In the genomic region with DNA sequence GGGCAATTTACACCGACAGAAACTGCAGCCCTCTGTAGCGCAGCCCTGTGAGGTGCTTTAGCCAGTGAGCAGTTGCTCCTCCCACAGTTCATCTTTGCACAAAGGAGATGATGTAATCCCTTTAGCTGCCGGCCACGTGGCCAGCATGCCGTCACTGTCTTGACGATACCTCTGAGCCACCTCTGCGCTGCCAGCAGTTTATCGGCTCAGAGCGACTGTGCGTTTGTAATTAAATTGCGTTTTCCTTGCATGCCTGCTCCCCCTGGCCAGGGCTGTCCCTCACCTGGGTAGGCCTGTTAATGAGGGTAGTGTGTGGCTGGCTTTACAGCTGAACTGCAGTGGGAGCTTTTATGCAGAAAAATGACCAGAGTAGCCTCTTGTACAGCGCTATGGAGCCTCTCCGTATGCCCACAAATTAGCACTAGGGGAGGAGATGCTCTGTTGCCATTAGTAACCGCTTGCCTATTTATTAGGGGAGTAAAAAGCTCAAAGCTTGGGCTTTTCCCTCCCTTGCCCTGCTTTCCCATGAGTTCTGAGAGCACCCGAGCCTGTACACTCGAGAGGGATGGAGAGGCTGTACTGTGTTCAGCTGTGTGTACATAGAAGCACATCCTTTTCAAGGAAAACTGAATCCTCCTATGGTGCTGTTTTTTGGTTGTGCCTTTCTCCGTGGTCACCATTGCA, we compare ENCODE assay signal across 8 cellular contexts.
DNase-seq lines count a peak whose midpoint lies in the region; ATAC-seq, FAIRE-seq and TF ChIP-seq lines count a peak whose summit lies in the region.

No MANE protein-coding gene starts in this region.

- H2AFZ ChIP-seq in K562 (ENCODE audit: low read depth, low read length), result peak overlapping the region; percentile 80

- TF ChIP-seq POLR2A in K562 (conservative IDR thresholded peaks at IDR 0.05), result no peak

- POLR2A ChIA-PET in K562 (lab: Yijun Ruan, JAX), result interaction anchor here (0.7 to 1.6 kb wide), 4 partner anchors 10 to 72 kb away, joined by 3 to 4 read pairs (median 3); no protein-coding TSS in a partner anchor

- TF ChIP-seq RAD21 in K562 (CRISPR knock-in tag; conservative IDR thresholded peaks at IDR 0.05 in 1 of 2, IDR thresholded peaks at IDR 0.05 in 1 of 2), result no peak

- peak; percentile 92 for ATAC-seq in K562
- ATAC-seq in GM18520 (IDR thresholded peaks at IDR 0.05; ENCODE audit: unreplicated experiment), result no peak
- ATAC-seq in GM19328 (IDR thresholded peaks at IDR 0.05; ENCODE audit: unreplicated experiment), result no peak

- H3K36me3 ChIP-seq in K562 (ENCODE audit: control insufficient read depth, insufficient read depth, low read length), result no peaks in the 10 kb centered on the region
- no peaks in the 10 kb centered on the region for H3K36me3 ChIP-seq in kidney (ENCODE audit: control insufficient read depth in 1 of 2, insufficient read depth in 2 of 2, low read length in 2 of 2)
- no peaks in the 10 kb centered on the region for H3K36me3 ChIP-seq in stomach smooth muscle (ENCODE audit: control insufficient read depth in 2 of 2, insufficient read depth in 2 of 2, low read length in 2 of 2)

- no peaks in the 10 kb centered on the region for H3K9me1 ChIP-seq in K562 (ENCODE audit: control insufficient read depth, insufficient read depth, low read length)

- peaks cover 12 to 28% of the 10 kb centered on the region in 2 experiments; a peak in 4 of 5 replicates for H3K27me3 ChIP-seq in K562 (ENCODE audit: control insufficient read depth in 2 of 2, insufficient read depth in 2 of 2, low read length in 2 of 2)
- H3K27me3 ChIP-seq in stomach smooth muscle (ENCODE audit: control insufficient read depth in 1 of 2, insufficient read depth in 2 of 2, low read length in 2 of 2), result no peaks in the 10 kb centered on the region

- in situ Hi-C loops in GM13976 (cut with MboI; ENCODE audit: low sequenced_read_pairs, unreplicated experiment), result no loop called here
- in situ Hi-C loops in K562 (cut with MboI), result no loop called here

- intact Hi-C loops in K562 (cut with micrococcal nuclease), result no loop called here
- intact Hi-C loops in kidney (cut with DNase I), result no loop called here

- CTCF ChIA-PET in K562 (lab: Yijun Ruan, JAX; ENCODE audit: low intra/inter-chr PET ratio), result no interaction called here

- WGBS in K562 (ENCODE audit: insufficient coverage, low coverage, missing lambda C conversion rate), result 17% methylated on average over 17 of the region's 17 CpGs

- DNase-seq in GM13976 (ENCODE audit: low spot score) (peak; percentile 47), NCI-H1694 treated with DMSO at 0.1 percent for 48 hours (lab: John Stamatoyannopoulos, UW) (peak; percentile 11), K562 (ENCODE audit: extremely low read depth in 1 of 4, low spot score in 3 of 4) (peak; percentile 52 to 66 (median 62)), kidney (peak; percentile 88), GDM1 (lab: John Stamatoyannopoulos, UW) (no peak)

- H3K4me2 ChIP-seq in K562 (ENCODE audit: insufficient read depth, low read length), result peak overlapping the region; percentile 56

- no TSS peak for BruUV-seq in K562 (replicated peaks; lab: Mats Ljungman, UMichigan)

- H3K9me3 ChIP-seq in K562 (replicated peaks; ENCODE audit: control insufficient read depth, insufficient read depth, low read depth, low read length) (no peaks in the 10 kb centered on the region), kidney (ENCODE audit: control insufficient read depth in 1 of 2, low read length in 2 of 2) (no peaks in the 10 kb centered on the region), stomach smooth muscle (ENCODE audit: control insufficient read depth in 2 of 2, low read length in 2 of 2) (no peaks in the 10 kb centered on the region)

- H3K27ac ChIP-seq in K562 (ENCODE audit: extremely low read depth, low read depth, low read length) (no peak overlapping the region), kidney (ENCODE audit: low read depth in 2 of 2, low read length in 2 of 2) (no peak overlapping the region), stomach smooth muscle (ENCODE audit: low read length) (peak overlapping the region; percentile 11)

- FAIRE-seq in K562 (lab: Jason Lieb, UNC) (no peak), kidney (lab: Jason Lieb, UNC) (no peak)

- no peaks in the 10 kb centered on the region for H4K20me1 ChIP-seq in K562 (replicated peaks; ENCODE audit: control insufficient read depth, insufficient read depth, low read length)

- no peak for TF ChIP-seq CTCF in GM13976 (IDR thresholded peaks at IDR 0.05; ENCODE audit: borderline replicate concordance, control extremely low read depth, extremely low read depth, insufficient read depth, missing control alignments)
- TF ChIP-seq CTCF in K562 (IDR thresholded peaks at IDR 0.05 in 2 of 3, conservative IDR thresholded peaks at IDR 0.05 in 1 of 3; ENCODE audit: insufficient read depth in 2 of 3, low read depth in 1 of 3, low read length in 3 of 3), result no peak
- TF ChIP-seq CTCF in kidney (IDR thresholded peaks at IDR 0.05; ENCODE audit: borderline replicate concordance, extremely low read depth, insufficient read depth), result no peak

- H3K79me2 ChIP-seq in K562 (ENCODE audit: control insufficient read depth, insufficient read depth, low read length), result no peaks in the 10 kb centered on the region

- H3K9ac ChIP-seq in K562 (ENCODE audit: insufficient read depth in 1 of 2, low read depth in 2 of 2, low read length in 2 of 2) (peak overlapping the region in 1 of 2 experiments; percentile 2; a peak in 1 of 4 replicates), kidney (ENCODE audit: low read length in 2 of 2) (no peak overlapping the region), stomach smooth muscle (ENCODE audit: low read length in 2 of 2) (peak overlapping the region in 1 of 2 donors; percentile 16)

- H3K4me3 ChIP-seq in K562 (no peak overlapping the region), kidney (ENCODE audit: low read length in 2 of 2) (peak overlapping the region; percentile 28 to 43), stomach smooth muscle (ENCODE audit: low read length in 2 of 2) (peak overlapping the region; percentile 15 to 47)

- no peak for TF ChIP-seq EP300 in K562 (IDR thresholded peaks at IDR 0.05; ENCODE audit: low read length)

- H3K4me1 ChIP-seq in K562 (replicated peaks in 1 of 2; ENCODE audit: control insufficient read depth in 2 of 2, insufficient read depth in 2 of 2, low read length in 2 of 2), result peaks cover 0 to 4% of the 10 kb centered on the region in 2 experiments; a peak in 2 of 5 replicates
- peaks cover 4 to 17% of the 10 kb centered on the region in 2 donors for H3K4me1 ChIP-seq in kidney (ENCODE audit: control insufficient read depth in 1 of 2, insufficient read depth in 1 of 2, low read depth in 1 of 2, low read length in 2 of 2)
- peaks cover 53% of the 10 kb centered on the region for H3K4me1 ChIP-seq in stomach smooth muscle (ENCODE audit: control insufficient read depth, insufficient read depth, low read length)

TF ChIP-seq in K562, 482 proteins besides CTCF, POLR2A, EP300 and RAD21 (continues in another document):
- TF ChIP-seq, protein P1, sequence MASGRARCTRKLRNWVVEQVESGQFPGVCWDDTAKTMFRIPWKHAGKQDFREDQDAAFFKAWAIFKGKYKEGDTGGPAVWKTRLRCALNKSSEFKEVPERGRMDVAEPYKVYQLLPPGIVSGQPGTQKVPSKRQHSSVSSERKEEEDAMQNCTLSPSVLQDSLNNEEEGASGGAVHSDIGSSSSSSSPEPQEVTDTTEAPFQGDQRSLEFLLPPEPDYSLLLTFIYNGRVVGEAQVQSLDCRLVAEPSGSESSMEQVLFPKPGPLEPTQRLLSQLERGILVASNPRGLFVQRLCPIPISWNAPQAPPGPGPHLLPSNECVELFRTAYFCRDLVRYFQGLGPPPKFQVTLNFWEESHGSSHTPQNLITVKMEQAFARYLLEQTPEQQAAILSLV (tag; IDR thresholded peaks at IDR 0.05), result peak; percentile 6; the same call in 1 of the 2 replicates
- no peak for TF ChIP-seq EZH2 (IDR thresholded peaks at IDR 0.05; ENCODE audit: borderline replicate concordance, low read depth, low read length)
- TF ChIP-seq ZNF766 (CRISPR knock-in tag; conservative IDR thresholded peaks at IDR 0.05), result no peak
- TF ChIP-seq, protein P2, sequence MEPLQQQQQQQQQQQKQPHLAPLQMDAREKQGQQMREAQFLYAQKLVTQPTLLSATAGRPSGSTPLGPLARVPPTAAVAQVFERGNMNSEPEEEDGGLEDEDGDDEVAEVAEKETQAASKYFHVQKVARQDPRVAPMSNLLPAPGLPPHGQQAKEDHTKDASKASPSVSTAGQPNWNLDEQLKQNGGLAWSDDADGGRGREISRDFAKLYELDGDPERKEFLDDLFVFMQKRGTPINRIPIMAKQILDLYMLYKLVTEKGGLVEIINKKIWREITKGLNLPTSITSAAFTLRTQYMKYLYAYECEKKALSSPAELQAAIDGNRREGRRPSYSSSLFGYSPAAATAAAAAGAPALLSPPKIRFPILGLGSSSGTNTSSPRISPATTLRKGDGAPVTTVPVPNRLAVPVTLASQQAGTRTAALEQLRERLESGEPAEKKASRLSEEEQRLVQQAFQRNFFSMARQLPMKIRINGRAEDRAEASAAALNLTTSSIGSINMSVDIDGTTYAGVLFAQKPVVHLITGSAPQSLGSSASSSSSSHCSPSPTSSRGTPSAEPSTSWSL (CRISPR knock-in tag; IDR thresholded peaks at IDR 0.05; ENCODE audit: borderline replicate concordance), result no peak
- TF ChIP-seq TARDBP (IDR thresholded peaks at IDR 0.05), result no peak
- TF ChIP-seq, protein P3, sequence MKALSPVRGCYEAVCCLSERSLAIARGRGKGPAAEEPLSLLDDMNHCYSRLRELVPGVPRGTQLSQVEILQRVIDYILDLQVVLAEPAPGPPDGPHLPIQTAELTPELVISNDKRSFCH (CRISPR knock-in tag; IDR thresholded peaks at IDR 0.05), result no peak
- TF ChIP-seq, protein P3 (tag; IDR thresholded peaks at IDR 0.05), result no peak
- no peak for TF ChIP-seq ZNF347 (CRISPR knock-in tag; IDR thresholded peaks at IDR 0.05; ENCODE audit: low read depth)
- TF ChIP-seq NCOA2 (IDR thresholded peaks at IDR 0.05; ENCODE audit: partially characterized antibody in 2 of 2), result no peak
